ENCODE assay signal across 8 cellular contexts in genomic region chr9:69760278-69760610, GRCh38. TPM values are rescaled to one million over a fixed set of nuclear protein-coding genes. Genes with fewer than 3 reads are reported as not detected.
DNase-seq lines count a peak whose midpoint lies in the region; ATAC-seq and TF ChIP-seq lines count a peak whose summit lies in the region.

No MANE protein-coding gene starts in this region.

- DNase-seq in CD8-positive, alpha-beta T cell = peak in 1 of 7 experiments; percentile 2
- DNase-seq in activated T-helper 1 cell treated with anti-CD3 and anti-CD28 coated beads, Interleukin-12 subunit alpha, Interleukin-12 subunit beta, Interleukin-2, Interleukin-4 antibody, amounts not matched to agents 30 ng/mL and 10 ng/mL and 1 ng/mL, durations not matched to agents 14 hours and 24 hours and 36 hours (ENCODE audit: low spot score) = no peak
- DNase-seq in iPS DF 6.9 (ENCODE audit: low read depth, low spot score) (no peak), C1 segment of cervical spinal cord (lab: John Stamatoyannopoulos, UW) (no peak), SHP77 treated with DMSO at 0.1 percent for 48 hours (lab: John Stamatoyannopoulos, UW) (no peak)
- no peak for DNase-seq in stimulated activated naive CD8-positive, alpha-beta T cell treated with anti-CD3 and anti-CD28 coated beads, Interleukin-15, amount 100 ng/mL, for 72 hours

- peaks cover 23% of the 10 kb centered on the region for H3K4me1 ChIP-seq in CD8-positive, alpha-beta T cell (ENCODE audit: insufficient read depth, low read length)
- no peaks in the 10 kb centered on the region; the same call in 1 of the 2 replicates for H3K4me1 ChIP-seq in iPS DF 6.9 (ENCODE audit: control insufficient read depth, insufficient read depth, low read length)

- no CpG with 5 or more reads among the region's 7 CpGs for WGBS in iPS DF 6.9 (ENCODE audit: insufficient coverage, insufficient read length)

- peak overlapping the region; percentile 96 for H3K4me3 Mint-ChIP-seq in CD8-positive, alpha-beta T cell
- H3K4me3 Mint-ChIP-seq in activated T-helper 1 cell treated with anti-CD3 and anti-CD28 coated beads, Interleukin-12 subunit alpha, Interleukin-12 subunit beta, Interleukin-2, Interleukin-4 antibody, amounts not matched to agents 30 ng/mL and 10 ng/mL and 1 ng/mL, durations not matched to agents 14 hours and 24 hours and 36 hours = peak overlapping the region; percentile 91
- peak overlapping the region; percentile 90 to 93 for H3K4me3 Mint-ChIP-seq in stimulated activated naive CD8-positive, alpha-beta T cell treated with anti-CD3 and anti-CD28 coated beads, Interleukin-15, amount 100 ng/mL, for 72 hours

- H3K9me3 Mint-ChIP-seq in CD8-positive, alpha-beta T cell = no peaks in the 10 kb centered on the region
- no peaks in the 10 kb centered on the region for H3K9me3 Mint-ChIP-seq in activated T-helper 1 cell treated with anti-CD3 and anti-CD28 coated beads, Interleukin-12 subunit alpha, Interleukin-12 subunit beta, Interleukin-2, Interleukin-4 antibody, amounts not matched to agents 30 ng/mL and 10 ng/mL and 1 ng/mL, durations not matched to agents 14 hours and 24 hours and 36 hours
- no peaks in the 10 kb centered on the region for H3K9me3 Mint-ChIP-seq in stimulated activated naive CD8-positive, alpha-beta T cell treated with anti-CD3 and anti-CD28 coated beads, Interleukin-15, amount 100 ng/mL, for 72 hours

- TF ChIP-seq CTCF in CD8-positive, alpha-beta T cell (IDR thresholded peaks at IDR 0.05) = no peak

- no peaks in the 10 kb centered on the region for H3K36me3 ChIP-seq in CD8-positive, alpha-beta T cell (ENCODE audit: insufficient read depth, low read length)
- H3K36me3 ChIP-seq in iPS DF 6.9 (ENCODE audit: control insufficient read depth, insufficient read depth, low read length) = no peaks in the 10 kb centered on the region

- no peak for ATAC-seq in CD8-positive, alpha-beta T cell
- ATAC-seq in HG02759 (IDR thresholded peaks at IDR 0.05; ENCODE audit: unreplicated experiment) (peak; percentile 2), GM21528 (IDR thresholded peaks at IDR 0.05; ENCODE audit: low FRiP score, unreplicated experiment) (no peak)
- no peak for ATAC-seq in stimulated activated naive CD8-positive, alpha-beta T cell treated with anti-CD3 and anti-CD28 coated beads, Interleukin-15, amount 100 ng/mL, for 72 hours

- H3K27ac ChIP-seq in CD8-positive, alpha-beta T cell (ENCODE audit: low read depth, low read length) = peak overlapping the region; percentile 53
- no peak overlapping the region for H3K27ac ChIP-seq in iPS DF 6.9 (ENCODE audit: low read length)

- H3K27me3 ChIP-seq in CD8-positive, alpha-beta T cell (ENCODE audit: insufficient read depth, low read length) = no peaks in the 10 kb centered on the region
- H3K27me3 ChIP-seq in iPS DF 6.9 (ENCODE audit: control insufficient read depth, insufficient read depth, low read length) = no peaks in the 10 kb centered on the region

- POLR2A ChIA-PET in CD8-positive, alpha-beta T cell (lab: Charles Lee) = interaction anchor here (0.8 kb wide), 1 partner anchor 725 kb away, joined by 3 read pairs; the partner anchor contains the start of gene FXN

- H3K27me3 Mint-ChIP-seq in CD8-positive, alpha-beta T cell (ENCODE audit: low read depth) = no peaks in the 10 kb centered on the region
- H3K27me3 Mint-ChIP-seq in activated T-helper 1 cell treated with anti-CD3 and anti-CD28 coated beads, Interleukin-12 subunit alpha, Interleukin-12 subunit beta, Interleukin-2, Interleukin-4 antibody, amounts not matched to agents 30 ng/mL and 10 ng/mL and 1 ng/mL, durations not matched to agents 14 hours and 24 hours and 36 hours (ENCODE audit: insufficient read depth) = peaks cover 5% of the 10 kb centered on the region
- H3K27me3 Mint-ChIP-seq in stimulated activated naive CD8-positive, alpha-beta T cell treated with anti-CD3 and anti-CD28 coated beads, Interleukin-15, amount 100 ng/mL, for 72 hours = no peaks in the 10 kb centered on the region

- H3K4me1 Mint-ChIP-seq in CD8-positive, alpha-beta T cell (ENCODE audit: low read depth) = peaks cover 36% of the 10 kb centered on the region
- H3K4me1 Mint-ChIP-seq in activated T-helper 1 cell treated with anti-CD3 and anti-CD28 coated beads, Interleukin-12 subunit alpha, Interleukin-12 subunit beta, Interleukin-2, Interleukin-4 antibody, amounts not matched to agents 30 ng/mL and 10 ng/mL and 1 ng/mL, durations not matched to agents 14 hours and 24 hours and 36 hours (ENCODE audit: low read depth) = peaks cover 30% of the 10 kb centered on the region
- H3K4me1 Mint-ChIP-seq in stimulated activated naive CD8-positive, alpha-beta T cell treated with anti-CD3 and anti-CD28 coated beads, Interleukin-15, amount 100 ng/mL, for 72 hours = peaks cover 24% of the 10 kb centered on the region

- intact Hi-C loops in CD8-positive, alpha-beta T cell (cut with DNase I, micrococcal nuclease) = loop anchor here in 1 of 2 experiments (5.0 kb wide), 1 partner anchor 978 kb away; a partner anchor contains a TSS
- intact Hi-C loops in activated T-helper 1 cell treated with anti-CD3 and anti-CD28 coated beads, Interleukin-12 subunit alpha, Interleukin-12 subunit beta, Interleukin-2, Interleukin-4 antibody, amounts not matched to agents 30 ng/mL and 10 ng/mL and 1 ng/mL, durations not matched to agents 14 hours and 24 hours and 36 hours (cut with micrococcal nuclease) = no loop called here

- H3K9me3 ChIP-seq in CD8-positive, alpha-beta T cell (ENCODE audit: low read length) = no peaks in the 10 kb centered on the region
- no peaks in the 10 kb centered on the region for H3K9me3 ChIP-seq in iPS DF 6.9 (ENCODE audit: control insufficient read depth, insufficient read depth, low read length)

- peak overlapping the region; percentile 85 for H3K27ac Mint-ChIP-seq in CD8-positive, alpha-beta T cell
- peak overlapping the region; percentile 86 for H3K27ac Mint-ChIP-seq in activated T-helper 1 cell treated with anti-CD3 and anti-CD28 coated beads, Interleukin-12 subunit alpha, Interleukin-12 subunit beta, Interleukin-2, Interleukin-4 antibody, amounts not matched to agents 30 ng/mL and 10 ng/mL and 1 ng/mL, durations not matched to agents 14 hours and 24 hours and 36 hours
- H3K27ac Mint-ChIP-seq in stimulated activated naive CD8-positive, alpha-beta T cell treated with anti-CD3 and anti-CD28 coated beads, Interleukin-15, amount 100 ng/mL, for 72 hours = peak overlapping the region; percentile 96 to 97

- CTCF ChIA-PET in CD8-positive, alpha-beta T cell (lab: Charles Lee) = interaction anchor here (0.7 to 1.7 kb wide), 2 partner anchors 83 to 88 kb away, joined by 3 read pairs; no protein-coding TSS in a partner anchor

- peaks cover 7% of the 10 kb centered on the region for H3K36me3 Mint-ChIP-seq in CD8-positive, alpha-beta T cell
- H3K36me3 Mint-ChIP-seq in activated T-helper 1 cell treated with anti-CD3 and anti-CD28 coated beads, Interleukin-12 subunit alpha, Interleukin-12 subunit beta, Interleukin-2, Interleukin-4 antibody, amounts not matched to agents 30 ng/mL and 10 ng/mL and 1 ng/mL, durations not matched to agents 14 hours and 24 hours and 36 hours (ENCODE audit: low read depth) = peaks cover 14% of the 10 kb centered on the region

- H3K4me3 ChIP-seq in CD8-positive, alpha-beta T cell (ENCODE audit: low read depth, low read length) = peak overlapping the region; percentile 64
- peak overlapping the region; percentile 98; the same call in 1 of the 2 replicates for H3K4me3 ChIP-seq in iPS DF 6.9 (ENCODE audit: low read length)

RNA-seq across cellular contexts. Expression of gene PTAR1, which starts 0.4 kb away (rescaled TPM):
- 10 to 100 TPM; 57.6 to 59.8 TPM for total RNA-seq in CD8-positive, alpha-beta T cell
- total RNA-seq in activated T-helper 1 cell treated with anti-CD3 and anti-CD28 coated beads, Interleukin-12 subunit alpha, Interleukin-12 subunit beta, Interleukin-2, Interleukin-4 antibody, amounts not matched to agents 30 ng/mL and 10 ng/mL and 1 ng/mL, durations not matched to agents 14 hours and 24 hours and 36 hours = 47.5 and 52.3 TPM in 2 replicates
